In genomic region chr18:24674236-24675004, GRCh38 we compare ENCODE assay signal across 22 cellular contexts.
A peak's percentile ranks its signal among the peaks of the same experiment; 100 is the strongest.
DNase-seq lines count a peak whose midpoint lies in the region; ATAC-seq, FAIRE-seq and TF ChIP-seq lines count a peak whose summit lies in the region.
"Had no signal": no experiment of that assay in that cellular context is flagged by ENCODE, and none has a peak within 500 bp of the region (broad histone marks: within the 10 kb centered on the region; RNA-seq: fewer than 3 reads in every experiment).

No MANE protein-coding gene starts in this region.

- ATAC-seq in activated T-cell treated with anti-CD3 and anti-CD28 coated beads, Interleukin-2, amount 50 U/mL, for 4 hours = peak; percentile 56 to 65
- ATAC-seq in GM19351 (IDR thresholded peaks at IDR 0.05; ENCODE audit: unreplicated experiment) = peak; percentile 48
- peak; percentile 69 to 77 for ATAC-seq in activated T-cell treated with anti-CD3 and anti-CD28 coated beads, Interleukin-2, amount 50 U/mL, for 72 hours (replicated peaks in 1 of 2)
- no peak for ATAC-seq in upper lobe of right lung

- H3K4me1 ChIP-seq in upper lobe of right lung = no peaks in the 10 kb centered on the region

- H3K4me1 Mint-ChIP-seq in activated T-cell treated with anti-CD3 and anti-CD28 coated beads, Interleukin-2, amount 50 U/mL, for 4 hours (ENCODE audit: low read depth) = no peaks in the 10 kb centered on the region
- H3K4me1 Mint-ChIP-seq in activated T-cell treated with anti-CD3 and anti-CD28 coated beads, Interleukin-2, amount 50 U/mL, for 72 hours (ENCODE audit: low read depth) = peaks cover 25% of the 10 kb centered on the region
- H3K4me1 Mint-ChIP-seq: CD4-positive, CD25-positive, alpha-beta regulatory T cell had no signal

- H3K9me3 ChIP-seq in upper lobe of right lung = no peaks in the 10 kb centered on the region

- no peak overlapping the region for H3K4me3 Mint-ChIP-seq in activated T-cell treated with anti-CD3 and anti-CD28 coated beads, Interleukin-2, amount 50 U/mL, for 4 hours
- H3K4me3 Mint-ChIP-seq in activated T-cell treated with anti-CD3 and anti-CD28 coated beads, Interleukin-2, amount 50 U/mL, for 72 hours = peak overlapping the region in 1 of 2 donors; percentile 28
- H3K4me3 Mint-ChIP-seq: CD4-positive, CD25-positive, alpha-beta regulatory T cell had no signal

- no peaks in the 10 kb centered on the region for H3K9me3 Mint-ChIP-seq in activated T-cell treated with anti-CD3 and anti-CD28 coated beads, Interleukin-2, amount 50 U/mL, for 4 hours
- H3K9me3 Mint-ChIP-seq in activated T-cell treated with anti-CD3 and anti-CD28 coated beads, Interleukin-2, amount 50 U/mL, for 72 hours = no peaks in the 10 kb centered on the region
- H3K9me3 Mint-ChIP-seq: CD4-positive, CD25-positive, alpha-beta regulatory T cell had no signal

- H3K36me3 ChIP-seq in upper lobe of right lung = no peaks in the 10 kb centered on the region

- intact Hi-C loops in upper lobe of right lung (cut with DNase I) = no loop called here

- TF ChIP-seq CTCF in upper lobe of right lung (IDR thresholded peaks at IDR 0.05) = no peak

- no peaks in the 10 kb centered on the region for H3K27me3 ChIP-seq in upper lobe of right lung

- peak; percentile 79 for FAIRE-seq in G401.6 (lab: Jason Lieb, UNC)
- FAIRE-seq: GM12892 had no signal

- no peak overlapping the region for H3K4me3 ChIP-seq in upper lobe of right lung
- H3K4me3 ChIP-seq: PC-9 had no signal

- no peak for DNase-seq in activated T-cell treated with anti-CD3 and anti-CD28 coated beads, Interleukin-2, amount 50 U/mL, for 4 hours
- no peak for DNase-seq in activated T-cell treated with anti-CD3 and anti-CD28 coated beads for 4 hours
- peak in 1 of 2 donors; percentile 8 for DNase-seq in activated T-cell treated with anti-CD3 and anti-CD28 coated beads, Interleukin-2, amount 50 U/mL, for 72 hours
- DNase-seq in COR-L47 (lab: John Stamatoyannopoulos, UW) = no peak
- no peak for DNase-seq in upper lobe of right lung
- DNase-seq in effector CD4-positive, alpha-beta T cell = no peak
- DNase-seq: CD4-positive, CD25-positive, alpha-beta regulatory T cell; DMS 273 treated with DMSO at 0.1 percent for 48 hours; DND-41; KG1; MV-4-11; NCI-H1105 treated with DMSO at 0.1 percent for 48 hours; NCI-H1694 treated with DMSO at 0.1 percent for 48 hours; NCI-H2081 treated with DMSO at 0.1 percent for 48 hours; NCI-H2171 treated with DMSO at 0.1 percent for 48 hours; NCI-H524 treated with DMSO at 0.1 percent for 48 hours; PC-9; RPMI8226; SHP77 had no signal

- H3K27ac Mint-ChIP-seq in activated T-cell treated with anti-CD3 and anti-CD28 coated beads, Interleukin-2, amount 50 U/mL, for 72 hours = no peak overlapping the region

- no peak overlapping the region for H3K27ac ChIP-seq in upper lobe of right lung
- H3K27ac ChIP-seq: PC-9 had no signal

- H3K27me3 Mint-ChIP-seq in activated T-cell treated with anti-CD3 and anti-CD28 coated beads, Interleukin-2, amount 50 U/mL, for 4 hours (ENCODE audit: low read depth) = peaks cover 6% of the 10 kb centered on the region
- H3K27me3 Mint-ChIP-seq in activated T-cell treated with anti-CD3 and anti-CD28 coated beads, Interleukin-2, amount 50 U/mL, for 72 hours (ENCODE audit: low read depth) = peaks cover 47% of the 10 kb centered on the region

- no peaks in the 10 kb centered on the region for H3K36me3 Mint-ChIP-seq in activated T-cell treated with anti-CD3 and anti-CD28 coated beads, Interleukin-2, amount 50 U/mL, for 4 hours (ENCODE audit: insufficient read depth)
- H3K36me3 Mint-ChIP-seq in activated T-cell treated with anti-CD3 and anti-CD28 coated beads, Interleukin-2, amount 50 U/mL, for 72 hours (ENCODE audit: insufficient read depth in 2 of 2) = no peaks in the 10 kb centered on the region
- H3K36me3 Mint-ChIP-seq: CD4-positive, CD25-positive, alpha-beta regulatory T cell had no signal
